ENCODE assay signal across 33 cellular contexts in genomic region chr15:89857673-89858072, GRCh38. TPM values are rescaled to one million over a fixed set of nuclear protein-coding genes. Genes with fewer than 3 reads are reported as not detected.
DNase-seq lines count a peak whose midpoint lies in the region; ATAC-seq and TF ChIP-seq lines count a peak whose summit lies in the region.
"Had no signal": no experiment of that assay in that cellular context is flagged by ENCODE, and none has a peak within 500 bp of the region (broad histone marks: within the 10 kb centered on the region; RNA-seq: fewer than 3 reads in every experiment).

No MANE protein-coding gene starts in this region.

- peak overlapping the region; percentile 91 for H3K27ac ChIP-seq in VCaP
- H3K27ac ChIP-seq: heart left ventricle, thoracic aorta, vagina had no signal

- H3K9me3 Mint-ChIP-seq in CD14-positive monocyte = peaks cover 0 to 2% (median 0%) of the 10 kb centered on the region in 7 donors
- no peaks in the 10 kb centered on the region for H3K9me3 Mint-ChIP-seq in progenitor cell of endocrine pancreas (ENCODE audit: low read depth)
- H3K9me3 Mint-ChIP-seq in chondrocyte (ENCODE audit: low read depth) = no peaks in the 10 kb centered on the region
- H3K9me3 Mint-ChIP-seq: activated naive CD8-positive, alpha-beta T cell treated with anti-CD3 and anti-CD28 coated beads, Interleukin-2, amount 50 U/mL, for 24 hours; stimulated activated naive CD8-positive, alpha-beta T cell treated with anti-CD3 and anti-CD28 coated beads, Interleukin-15, amount 100 ng/mL, for 72 hours had no signal

- H3K27ac Mint-ChIP-seq in CD14-positive monocyte = peak overlapping the region in 4 of 7 donors; percentile 6 to 53 (median 34)
- peak overlapping the region; percentile 74 for H3K27ac Mint-ChIP-seq in progenitor cell of endocrine pancreas
- H3K27ac Mint-ChIP-seq in chondrocyte (ENCODE audit: unreplicated experiment) = no peak overlapping the region
- H3K27ac Mint-ChIP-seq: activated naive CD8-positive, alpha-beta T cell treated with anti-CD3 and anti-CD28 coated beads, Interleukin-2, amount 50 U/mL, for 24 hours; endodermal cell; T-helper 17 cell had no signal

- intact Hi-C loops in CD14-positive monocyte (cut with micrococcal nuclease) = no loop called here

- no peaks in the 10 kb centered on the region for H3K27me3 Mint-ChIP-seq in CD14-positive monocyte (ENCODE audit: low read depth in 3 of 3)
- H3K27me3 Mint-ChIP-seq in progenitor cell of endocrine pancreas = no peaks in the 10 kb centered on the region
- no peaks in the 10 kb centered on the region for H3K27me3 Mint-ChIP-seq in chondrocyte (ENCODE audit: low read depth)
- H3K27me3 Mint-ChIP-seq: activated naive CD8-positive, alpha-beta T cell treated with anti-CD3 and anti-CD28 coated beads, Interleukin-2, amount 50 U/mL, for 24 hours; stimulated activated naive CD8-positive, alpha-beta T cell treated with anti-CD3 and anti-CD28 coated beads, Interleukin-15, amount 100 ng/mL, for 72 hours; T-helper 17 cell had no signal

- H3K4me1 Mint-ChIP-seq in CD14-positive monocyte = peaks cover 6% of the 10 kb centered on the region
- peaks cover 18% of the 10 kb centered on the region for H3K4me1 Mint-ChIP-seq in progenitor cell of endocrine pancreas (ENCODE audit: low read depth)
- H3K4me1 Mint-ChIP-seq in chondrocyte (ENCODE audit: low read depth) = no peaks in the 10 kb centered on the region
- H3K4me1 Mint-ChIP-seq: endodermal cell, T-helper 17 cell had no signal

- H3K36me3 Mint-ChIP-seq in CD14-positive monocyte (peaks cover 34% of the 10 kb centered on the region in 2 donors), progenitor cell of endocrine pancreas (ENCODE audit: insufficient read depth) (peaks cover 24% of the 10 kb centered on the region), chondrocyte (ENCODE audit: low read depth) (peaks cover 7% of the 10 kb centered on the region)

- DNase-seq in CD14-positive monocyte (ENCODE audit: low spot score) (no peak), kidney tubule cell (ENCODE audit: low spot score) (peak; percentile 96), progenitor cell of endocrine pancreas (ENCODE audit: low spot score, unreplicated experiment) (no peak), SHP77 (lab: John Stamatoyannopoulos, UW) (no peak), chondrocyte (ENCODE audit: low spot score) (no peak), LoVo (ENCODE audit: low spot score) (no peak)
- DNase-seq: activated CD4-positive, alpha-beta T cell treated with anti-CD3 and anti-CD28 coated beads, Interleukin-2, amount 50 U/mL, for 4 hours; activated naive CD4-positive, alpha-beta T cell; activated naive CD8-positive, alpha-beta T cell treated with anti-CD3 and anti-CD28 coated beads, Interleukin-2, amount 50 U/mL, for 24 hours; activated T-cell treated with anti-CD3 and anti-CD28 coated beads, Interleukin-2, amount 50 U/mL, for 48 hours; BE2C; cortex of kidney; DMS79 treated with DMSO at 0.1 percent for 48 hours; endodermal cell; foreskin fibroblast; GDM1; heart left ventricle; NCI-H1092; NCI-H1694 treated with DMSO at 0.1 percent for 48 hours; OCI-M1; posterior cingulate gyrus; stimulated activated CD4-positive, alpha-beta T cell treated with anti-CD3 and anti-CD28 coated beads, Interleukin-12 subunit alpha, Interleukin-12 subunit beta, amount 100 ng/mL, for 4 hours; stimulated activated CD4-positive, alpha-beta T cell treated with anti-CD3 and anti-CD28 coated beads, Interleukin-2, amount 100 ng/mL, for 48 hours; stimulated activated naive CD8-positive, alpha-beta T cell treated with anti-CD3 and anti-CD28 coated beads, Interleukin-15, amount 100 ng/mL, for 72 hours; T-helper 17 cell had no signal

- H3K4me3 Mint-ChIP-seq in CD14-positive monocyte (no peak overlapping the region), progenitor cell of endocrine pancreas (ENCODE audit: low read depth) (no peak overlapping the region), chondrocyte (ENCODE audit: unreplicated experiment) (no peak overlapping the region)
- H3K4me3 Mint-ChIP-seq: activated naive CD8-positive, alpha-beta T cell treated with anti-CD3 and anti-CD28 coated beads, Interleukin-2, amount 50 U/mL, for 24 hours; endodermal cell; stimulated activated naive CD8-positive, alpha-beta T cell treated with anti-CD3 and anti-CD28 coated beads, Interleukin-15, amount 100 ng/mL, for 72 hours; T-helper 17 cell had no signal

- TF ChIP-seq CTCF in CD14-positive monocyte (IDR thresholded peaks at IDR 0.05) (no peak), VCaP (conservative IDR thresholded peaks at IDR 0.05) (no peak), progenitor cell of endocrine pancreas (IDR thresholded peaks at IDR 0.05; ENCODE audit: unreplicated experiment) (no peak), chondrocyte (IDR thresholded peaks at IDR 0.05) (no peak)

- ATAC-seq in HG03460 (IDR thresholded peaks at IDR 0.05; ENCODE audit: unreplicated experiment) = no peak
- ATAC-seq: activated naive CD8-positive, alpha-beta T cell treated with anti-CD3 and anti-CD28 coated beads, Interleukin-2, amount 50 U/mL, for 24 hours; esophagus mucosa; heart left ventricle; K562; Right ventricle myocardium inferior; sciatic nerve; stimulated activated naive CD8-positive, alpha-beta T cell treated with anti-CD3 and anti-CD28 coated beads, Interleukin-15, amount 100 ng/mL, for 72 hours; T-helper 17 cell had no signal

RNA-seq across cellular contexts. Expression of gene AP3S2, which starts 36.1 kb away (rescaled TPM):
- 10 to 100 TPM; 32.4 to 41.2 TPM for polyA plus RNA-seq in CD14-positive monocyte
- total RNA-seq in progenitor cell of endocrine pancreas (29.2 and 30.9 TPM in 2 replicates), chondrocyte (19.6 to 26.2 TPM (median 24.4 TPM) in 3 replicates)

RNA-seq across cellular contexts. Expression of gene ANPEP, which starts 43.0 kb away (rescaled TPM):
- 100 to 1,000 TPM in 1 of 2 donors, 10 to 100 TPM in 1; 58.4 to 108 TPM for polyA plus RNA-seq in CD14-positive monocyte
- total RNA-seq in progenitor cell of endocrine pancreas (1.7 and 1.8 TPM in 2 replicates), chondrocyte (46.5 to 64.9 TPM (median 48.1 TPM) in 3 replicates)

RNA-seq across cellular contexts. Expression of gene ARPIN, which starts 55.1 kb away (rescaled TPM):
- polyA plus RNA-seq in CD14-positive monocyte = 10 to 100 TPM in 1 of 2 donors, 1 to 10 TPM in 1; 9.7 to 14.0 TPM
- 19.6 and 20.4 TPM in 2 replicates for total RNA-seq in progenitor cell of endocrine pancreas
- 17.0 to 24.2 TPM (median 18.2 TPM) in 3 replicates for total RNA-seq in chondrocyte
- total RNA-seq: K562 had no signal
- polyA plus RNA-seq: K562 had no signal

Comparison
In these comparisons a context has a peak if more than half of its experiments do, and no peak if none do; other contexts are left out.
1. RNA of gene ANPEP, which starts 43.0 kb away (total RNA-seq): 46.5 to 64.9 TPM in chondrocyte; 1.7 to 1.8 TPM in progenitor cell of endocrine pancreas; every median in the first group is over 10 times any median in the second.